ENCODE assay signal across 21 cellular contexts in the genomic region with DNA sequence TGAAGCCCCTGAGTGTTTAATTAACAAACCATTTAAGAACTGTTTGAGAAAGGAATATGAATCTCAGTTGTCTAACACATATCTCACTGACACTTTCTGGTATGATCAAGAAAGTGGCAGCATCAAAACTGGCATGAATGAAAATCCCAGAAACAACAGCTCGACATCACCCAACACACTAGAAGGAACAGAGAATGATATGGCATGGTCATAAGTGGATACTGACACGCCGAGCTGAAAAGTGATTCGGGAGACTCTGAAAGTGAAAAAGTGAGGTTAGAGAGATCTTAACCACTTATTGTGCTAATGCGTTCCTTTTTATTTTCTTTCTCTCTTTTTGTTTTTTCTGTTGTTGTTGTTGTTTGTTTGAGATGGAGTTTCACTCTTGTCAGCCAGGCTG. TPM values are rescaled to one million over a fixed set of nuclear protein-coding genes. Genes with fewer than 3 reads are reported as not detected.
DNase-seq lines count a peak whose midpoint lies in the region; ATAC-seq, FAIRE-seq and TF ChIP-seq lines count a peak whose summit lies in the region.
"Had no signal": no experiment of that assay in that cellular context is flagged by ENCODE, and none has a peak within 500 bp of the region (broad histone marks: within the 10 kb centered on the region; RNA-seq: fewer than 3 reads in every experiment).

No MANE protein-coding gene starts in this region.

- H3K27ac ChIP-seq in heart right ventricle = no peak overlapping the region
- H3K27ac ChIP-seq: C4-2B had no signal

- intact Hi-C loops in heart right ventricle (cut with DNase I) = no loop called here

- TF ChIP-seq CTCF in GM12865 (IDR thresholded peaks at IDR 0.05; ENCODE audit: insufficient read depth, low read depth, low read length, missing control alignments) (no peak), endothelial cell (IDR thresholded peaks at IDR 0.05; ENCODE audit: unreplicated experiment) (no peak), heart right ventricle (IDR thresholded peaks at IDR 0.05) (no peak)

- peaks cover 35% of the 10 kb centered on the region for H3K4me1 Mint-ChIP-seq in endothelial cell (ENCODE audit: unreplicated experiment)

- no peaks in the 10 kb centered on the region for H3K36me3 ChIP-seq in heart right ventricle
- H3K36me3 ChIP-seq: MG63 had no signal

- H3K36me3 Mint-ChIP-seq in endothelial cell (ENCODE audit: low read depth, unreplicated experiment) = peaks cover under 1% of the 10 kb centered on the region
- H3K36me3 Mint-ChIP-seq: CD8-positive, alpha-beta memory T cell had no signal

- 84 to 88% methylated on average over 5 of the region's 5 CpGs for WGBS in heart right ventricle, 2 donors

- H3K9me3 Mint-ChIP-seq in endothelial cell (ENCODE audit: unreplicated experiment) = no peaks in the 10 kb centered on the region

- H3K4me3 ChIP-seq in GM12865 (ENCODE audit: low read depth, low read length) (no peak overlapping the region), heart right ventricle (no peak overlapping the region)
- H3K4me3 ChIP-seq: K562, MG63 had no signal

- peaks cover 9% of the 10 kb centered on the region for H3K27me3 Mint-ChIP-seq in endothelial cell (ENCODE audit: unreplicated experiment)

- ATAC-seq in HG02885 (IDR thresholded peaks at IDR 0.05; ENCODE audit: poor library complexity, unreplicated experiment) = peak; percentile 45
- no peak for ATAC-seq in HG02763 (IDR thresholded peaks at IDR 0.05; ENCODE audit: unreplicated experiment)
- no peak for ATAC-seq in heart right ventricle
- ATAC-seq: K562, Panc1, SK-N-SH treated with all-trans-retinoic acid at 6 μM for 48 hours had no signal

- H3K4me3 Mint-ChIP-seq in endothelial cell (ENCODE audit: unreplicated experiment) = no peak overlapping the region
- H3K4me3 Mint-ChIP-seq: CD8-positive, alpha-beta memory T cell had no signal

- H3K4me1 ChIP-seq in heart right ventricle = peaks cover 0 to 36% (median 12%) of the 10 kb centered on the region in 9 donors

- peak; percentile 48 for FAIRE-seq in GM19239 (lab: Jason Lieb, UNC)
- FAIRE-seq: K562 had no signal

- DNase-seq in GM12865 (ENCODE audit: low read depth) = peak; percentile 59
- DNase-seq in GM19239 (ENCODE audit: insufficient read length, low spot score) = no peak
- no peak for DNase-seq in endothelial cell (ENCODE audit: low spot score)
- no peak for DNase-seq in stimulated activated CD4-positive, alpha-beta T cell treated with anti-CD3 and anti-CD28 coated beads, Interleukin-15, amount 100 ng/mL, for 24 hours
- DNase-seq in HuH-7.5 (ENCODE audit: low spot score) = no peak
- no peak for DNase-seq in heart right ventricle
- DNase-seq: CD8-positive, alpha-beta memory T cell; DMS53; EL; GF-D8; MG63; NCI-H1417; NCI-H187 treated with DMSO at 0.1 percent for 48 hours; NCI-H2227 treated with DMSO at 0.1 percent for 48 hours; NCI-H510A had no signal

- H3K27me3 ChIP-seq in heart right ventricle = no peaks in the 10 kb centered on the region
- H3K27me3 ChIP-seq: MG63 had no signal

- H3K27ac Mint-ChIP-seq in endothelial cell (ENCODE audit: unreplicated experiment) = peak overlapping the region; percentile 5
- H3K27ac Mint-ChIP-seq: CD8-positive, alpha-beta memory T cell had no signal

- no peaks in the 10 kb centered on the region for H3K9me3 ChIP-seq in heart right ventricle
- H3K9me3 ChIP-seq: MG63 had no signal

RNA-seq across cellular contexts. Expression of a gene that starts 37.9 kb away (rescaled TPM):
- 30.8 TPM for total RNA-seq in endothelial cell (ENCODE audit: unreplicated experiment)
- 100 to 1,000 TPM in 7 of 10 donors, 10 to 100 TPM in 3; 72.5 to 147 (median 113) TPM for total RNA-seq in heart right ventricle
- 10 to 100 TPM; 31.8 to 49.1 TPM for polyA plus RNA-seq in heart right ventricle

RNA-seq across cellular contexts. Expression of a gene that starts 41.9 kb away (rescaled TPM):
- 107 TPM for total RNA-seq in endothelial cell (ENCODE audit: unreplicated experiment)
- 100 to 1,000 TPM; 211 to 333 (median 306) TPM for total RNA-seq in heart right ventricle
- polyA plus RNA-seq in heart right ventricle = 100 to 1,000 TPM in 1 of 2 donors, 10 to 100 TPM in 1; 48.2 to 135 TPM
